Comparison of ENCODE assay signal across 19 cellular contexts in genomic region chr21:43913928-43914327, GRCh38. TPM values are rescaled to one million over a fixed set of nuclear protein-coding genes. Genes with fewer than 3 reads are reported as not detected.
DNase-seq lines count a peak whose midpoint lies in the region; ATAC-seq, FAIRE-seq and TF ChIP-seq lines count a peak whose summit lies in the region.
"Had no signal": no experiment of that assay in that cellular context is flagged by ENCODE, and none has a peak within 500 bp of the region (broad histone marks: within the 10 kb centered on the region; RNA-seq: fewer than 3 reads in every experiment).

No MANE protein-coding gene starts in this region.

- no peak for FAIRE-seq in H54 (lab: Jason Lieb, UNC)
- FAIRE-seq: A549 had no signal

- H3K27me3 Mint-ChIP-seq in activated naive CD4-positive, alpha-beta T cell treated with anti-CD3 and anti-CD28 coated beads for 36 hours (ENCODE audit: low read depth) = no peaks in the 10 kb centered on the region
- no peaks in the 10 kb centered on the region for H3K27me3 Mint-ChIP-seq in stimulated activated naive CD8-positive, alpha-beta T cell treated with anti-CD3 and anti-CD28 coated beads, Interleukin-15, Interleukin-2, amounts not matched to agents 100 ng/mL and 50 ng/mL, for 24 hours
- H3K27me3 Mint-ChIP-seq: brain, T-cell had no signal

- H3K27ac Mint-ChIP-seq in activated naive CD4-positive, alpha-beta T cell treated with anti-CD3 and anti-CD28 coated beads for 36 hours = peak overlapping the region; percentile 37
- H3K27ac Mint-ChIP-seq in stimulated activated naive CD8-positive, alpha-beta T cell treated with anti-CD3 and anti-CD28 coated beads, Interleukin-15, Interleukin-2, amounts not matched to agents 100 ng/mL and 50 ng/mL, for 24 hours = peak overlapping the region; percentile 15
- H3K27ac Mint-ChIP-seq: activated T-helper 1 cell treated with anti-CD3 and anti-CD28 coated beads, Interleukin-12 subunit alpha, Interleukin-12 subunit beta, Interleukin-2, Interleukin-4 antibody, amounts not matched to agents 30 ng/mL and 10 ng/mL and 1 ng/mL, durations not matched to agents 14 hours and 24 hours and 36 hours had no signal

- H3K4me3 Mint-ChIP-seq in activated naive CD4-positive, alpha-beta T cell treated with anti-CD3 and anti-CD28 coated beads for 36 hours = no peak overlapping the region
- H3K4me3 Mint-ChIP-seq in stimulated activated naive CD8-positive, alpha-beta T cell treated with anti-CD3 and anti-CD28 coated beads, Interleukin-15, Interleukin-2, amounts not matched to agents 100 ng/mL and 50 ng/mL, for 24 hours = no peak overlapping the region
- H3K4me3 Mint-ChIP-seq: activated T-helper 1 cell treated with anti-CD3 and anti-CD28 coated beads, Interleukin-12 subunit alpha, Interleukin-12 subunit beta, Interleukin-2, Interleukin-4 antibody, amounts not matched to agents 30 ng/mL and 10 ng/mL and 1 ng/mL, durations not matched to agents 14 hours and 24 hours and 36 hours; brain; T-cell had no signal

- in situ Hi-C loops in astrocyte of the cerebellum (cut with HindIII; ENCODE audit: low sequenced_read_pairs) = loop anchor here (5.0 to 10.0 kb wide), 2 partner anchors 49 to 98 kb away; partner anchors contain the start of genes AGPAT3 and TRAPPC10

- peaks cover 14% of the 10 kb centered on the region for H3K36me3 Mint-ChIP-seq in activated naive CD4-positive, alpha-beta T cell treated with anti-CD3 and anti-CD28 coated beads for 36 hours (ENCODE audit: low read depth)
- peaks cover 25% of the 10 kb centered on the region for H3K36me3 Mint-ChIP-seq in stimulated activated naive CD8-positive, alpha-beta T cell treated with anti-CD3 and anti-CD28 coated beads, Interleukin-15, Interleukin-2, amounts not matched to agents 100 ng/mL and 50 ng/mL, for 24 hours (ENCODE audit: low read depth)

- TF ChIP-seq CTCF in astrocyte of the cerebellum (IDR thresholded peaks at IDR 0.05; ENCODE audit: low read depth, low read length, missing control alignments) = no peak

- intact Hi-C loops in activated naive CD4-positive, alpha-beta T cell treated with anti-CD3 and anti-CD28 coated beads for 36 hours (cut with micrococcal nuclease) = no loop called here
- intact Hi-C loops in left ventricle myocardium superior (cut with micrococcal nuclease) = no loop called here

- DNase-seq in activated naive CD4-positive, alpha-beta T cell treated with anti-CD3 and anti-CD28 coated beads for 36 hours = peak; percentile 17
- DNase-seq in activated naive CD4-positive, alpha-beta T cell treated with anti-CD3 and anti-CD28 coated beads, Interleukin-2, amount 50 U/mL, for 16 hours = no peak
- DNase-seq in astrocyte of the cerebellum (ENCODE audit: low read depth) = peak; percentile 69
- peak; percentile 64 for DNase-seq in left ventricle myocardium superior
- DNase-seq in NCI-H2081 (lab: John Stamatoyannopoulos, UW) = no peak
- DNase-seq in H54 (ENCODE audit: insufficient read length, low spot score) = no peak
- no peak for DNase-seq in T-helper 9 cell
- DNase-seq: activated CD4-positive, alpha-beta T cell treated with anti-CD3 and anti-CD28 coated beads for 1 hour; NCI-H1417 treated with DMSO at 0.1 percent for 48 hours; NCI-H446; PC-9; stimulated activated CD4-positive, alpha-beta T cell treated with anti-CD3 and anti-CD28 coated beads, Interleukin-12 subunit alpha, Interleukin-12 subunit beta, amount 100 ng/mL, for 4 hours; testis had no signal

- no peak for TF ChIP-seq POLR2A in H54 (IDR thresholded peaks at IDR 0.05; ENCODE audit: low read depth, low read length)

- no peak overlapping the region for H3K4me3 ChIP-seq in astrocyte of the cerebellum (ENCODE audit: low read depth, low read length)
- H3K4me3 ChIP-seq: A549, PC-9, testis had no signal

- peaks cover 35% of the 10 kb centered on the region for H3K4me1 Mint-ChIP-seq in activated naive CD4-positive, alpha-beta T cell treated with anti-CD3 and anti-CD28 coated beads for 36 hours (ENCODE audit: low read depth)
- peaks cover 47% of the 10 kb centered on the region for H3K4me1 Mint-ChIP-seq in stimulated activated naive CD8-positive, alpha-beta T cell treated with anti-CD3 and anti-CD28 coated beads, Interleukin-15, Interleukin-2, amounts not matched to agents 100 ng/mL and 50 ng/mL, for 24 hours (ENCODE audit: low read depth)

- H3K9me3 Mint-ChIP-seq in activated naive CD4-positive, alpha-beta T cell treated with anti-CD3 and anti-CD28 coated beads for 36 hours = peaks cover 9% of the 10 kb centered on the region
- H3K9me3 Mint-ChIP-seq in stimulated activated naive CD8-positive, alpha-beta T cell treated with anti-CD3 and anti-CD28 coated beads, Interleukin-15, Interleukin-2, amounts not matched to agents 100 ng/mL and 50 ng/mL, for 24 hours = peaks cover 5% of the 10 kb centered on the region

- CTCF ChIA-PET in activated naive CD4-positive, alpha-beta T cell treated with anti-CD3 and anti-CD28 coated beads for 36 hours (lab: Charles Lee) = no interaction called here

- ATAC-seq in left ventricle myocardium superior = peak; percentile 54
- ATAC-seq: A549, left colon, T-cell had no signal

RNA-seq across cellular contexts. Expression of gene AGPAT3, which starts 48.9 kb away (rescaled TPM):
- total RNA-seq in activated naive CD4-positive, alpha-beta T cell treated with anti-CD3 and anti-CD28 coated beads for 36 hours = 10 to 100 TPM; 57.9 to 64.1 TPM
- total RNA-seq in left ventricle myocardium superior = 97.6 TPM

Comparison
In these comparisons a context has a peak if more than half of its experiments do, and no peak if none do; other contexts are left out.
1. DNase-seq: peak in activated naive CD4-positive, alpha-beta T cell treated with anti-CD3 and anti-CD28 coated beads for 36 hours (single experiment), astrocyte of the cerebellum (single experiment) and left ventricle myocardium superior (single experiment); none in activated naive CD4-positive, alpha-beta T cell treated with anti-CD3 and anti-CD28 coated beads, Interleukin-2, amount 50 U/mL, for 16 hours (single experiment), NCI-H2081 (0 of 2), H54 (single experiment) and T-helper 9 cell (single experiment).